ENCODE assay signal across 8 cellular contexts in the genomic region with DNA sequence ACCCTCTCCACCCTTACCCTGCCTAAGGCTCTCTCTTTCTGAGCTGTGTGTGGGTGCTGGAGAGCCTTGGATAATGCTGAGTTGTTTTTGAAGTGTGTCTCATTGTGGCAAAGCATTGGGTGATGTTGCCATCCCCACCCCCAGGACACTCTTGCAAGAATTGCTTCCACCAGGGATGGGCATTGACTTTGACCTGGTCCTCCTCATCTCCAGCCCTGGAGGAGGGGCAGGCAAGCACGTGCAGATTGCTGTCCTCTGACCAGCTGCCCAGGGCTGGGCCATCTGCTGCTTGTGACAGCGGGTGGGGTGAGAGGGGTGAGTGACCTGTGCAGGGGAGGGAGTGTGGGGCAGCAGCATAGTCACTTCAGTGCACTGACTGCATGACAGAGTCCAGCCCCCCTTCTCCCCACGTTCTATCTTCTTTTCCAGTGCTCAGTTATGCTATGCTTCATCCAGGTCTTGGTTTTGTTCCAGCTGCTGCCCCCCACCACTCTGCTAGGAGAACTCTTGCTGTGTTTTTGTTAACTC. TPM values are rescaled to one million over a fixed set of nuclear protein-coding genes. Genes with fewer than 3 reads are reported as not detected.
A peak's percentile ranks its signal among the peaks of the same experiment; 100 is the strongest.
DNase-seq lines count a peak whose midpoint lies in the region; ATAC-seq and TF ChIP-seq lines count a peak whose summit lies in the region.

No MANE protein-coding gene starts in this region.

- H3K27me3 Mint-ChIP-seq in glutamatergic neuron (ENCODE audit: unreplicated experiment) = peaks cover 24% of the 10 kb centered on the region

- peaks cover 20% of the 10 kb centered on the region for H3K9me3 Mint-ChIP-seq in glutamatergic neuron (ENCODE audit: unreplicated experiment)

- H3K27me3 ChIP-seq in Peyer's patch = no peaks in the 10 kb centered on the region

- H3K9me3 ChIP-seq in Peyer's patch = no peaks in the 10 kb centered on the region

- peak overlapping the region; percentile 75 for H3K4me3 Mint-ChIP-seq in glutamatergic neuron (ENCODE audit: unreplicated experiment)

- DNase-seq in Peyer's patch (peak in 2 of 3 donors; percentile 90), glutamatergic neuron (peak; percentile 83), sciatic nerve (ENCODE audit: low spot score) (no peak), kidney glomerular epithelial cell (lab: John Stamatoyannopoulos, UW) (no peak)
- DNase-seq in activated CD4-positive, CD25-positive, alpha-beta regulatory T cell treated with anti-CD3 and anti-CD28 coated beads, Interleukin-2, amount 50 U/mL, for 72 hours = no peak
- DNase-seq in stimulated activated CD4-positive, alpha-beta T cell treated with anti-CD3 and anti-CD28 coated beads, Interleukin-2, amount 100 ng/mL, for 48 hours = no peak

- ATAC-seq in GM19035 (IDR thresholded peaks at IDR 0.05; ENCODE audit: unreplicated experiment) = peak; percentile 19
- ATAC-seq in sciatic nerve = peak; percentile 64
- ATAC-seq in GM19328 (IDR thresholded peaks at IDR 0.05; ENCODE audit: unreplicated experiment) = no peak

- no peaks in the 10 kb centered on the region for H3K36me3 ChIP-seq in Peyer's patch

- intact Hi-C loops in sciatic nerve (cut with DNase I) = no loop called here

- H3K4me1 Mint-ChIP-seq in glutamatergic neuron (ENCODE audit: low read depth, unreplicated experiment) = peaks cover 67% of the 10 kb centered on the region

- TF ChIP-seq CTCF in Peyer's patch (IDR thresholded peaks at IDR 0.05) (no peak), glutamatergic neuron (IDR thresholded peaks at IDR 0.05; ENCODE audit: partially characterized antibody, unreplicated experiment) (no peak)

- H3K27ac ChIP-seq in Peyer's patch = peak overlapping the region; percentile 59 to 90 (median 70)

- TF ChIP-seq POLR2A in Peyer's patch (IDR thresholded peaks at IDR 0.05) = peak in 1 of 2 donors; percentile 23

- H3K4me3 ChIP-seq in Peyer's patch = peak overlapping the region in 1 of 4 donors; percentile 17

- peaks cover 17% of the 10 kb centered on the region for H3K36me3 Mint-ChIP-seq in glutamatergic neuron (ENCODE audit: unreplicated experiment)

- peak overlapping the region; percentile 99 for H3K27ac Mint-ChIP-seq in glutamatergic neuron (ENCODE audit: unreplicated experiment)

- H3K4me1 ChIP-seq in Peyer's patch = peaks cover 14 to 78% (median 38%) of the 10 kb centered on the region in 4 donors

RNA-seq across cellular contexts. Expression of gene SUSD6, which starts 26.2 kb away (rescaled TPM):
- total RNA-seq in Peyer's patch = 100 to 1,000 TPM in 3 of 4 donors, 10 to 100 TPM in 1; 33.8 to 125 (median 113) TPM
- total RNA-seq in glutamatergic neuron (ENCODE audit: unreplicated experiment) = 106 TPM
- total RNA-seq in sciatic nerve = 68.9 TPM

Comparison
In these comparisons a context has a peak if more than half of its experiments do, and no peak if none do; other contexts are left out.
1. DNase-seq: peak in Peyer's patch (2 of 3) and glutamatergic neuron (single experiment); none in sciatic nerve (single experiment), kidney glomerular epithelial cell (single experiment), activated CD4-positive, CD25-positive, alpha-beta regulatory T cell treated with anti-CD3 and anti-CD28 coated beads, Interleukin-2, amount 50 U/mL, for 72 hours (single experiment) and stimulated activated CD4-positive, alpha-beta T cell treated with anti-CD3 and anti-CD28 coated beads, Interleukin-2, amount 100 ng/mL, for 48 hours (0 of 2).